13 cellular contexts compared by ENCODE assay signal in genomic region chr7:17058568-17058967, GRCh38.
A peak's percentile ranks its signal among the peaks of the same experiment; 100 is the strongest.
DNase-seq lines count a peak whose midpoint lies in the region; ATAC-seq and TF ChIP-seq lines count a peak whose summit lies in the region.
"Had no signal": no experiment of that assay in that cellular context is flagged by ENCODE, and none has a peak within 500 bp of the region (broad histone marks: within the 10 kb centered on the region; RNA-seq: fewer than 3 reads in every experiment).

No MANE protein-coding gene starts in this region.

- peaks cover 19% of the 10 kb centered on the region for H3K4me1 Mint-ChIP-seq in activated CD8-positive, alpha-beta T cell treated with anti-CD3 and anti-CD28 coated beads for 36 hours (ENCODE audit: low read depth)

- no peaks in the 10 kb centered on the region for H3K27me3 Mint-ChIP-seq in activated CD8-positive, alpha-beta T cell treated with anti-CD3 and anti-CD28 coated beads for 36 hours

- no peak for TF ChIP-seq POLR2A in IMR-90 (IDR thresholded peaks at IDR 0.05; ENCODE audit: low read depth, low read length)

- no peak overlapping the region for H4K8ac ChIP-seq in IMR-90 (ENCODE audit: low read depth in 2 of 2, low read length in 2 of 2)

- no peak overlapping the region for H4K91ac ChIP-seq in IMR-90 (ENCODE audit: insufficient read depth, low read depth, low read length)

- intact Hi-C loops in IMR-90 (cut with micrococcal nuclease): no loop called here
- intact Hi-C loops in activated CD8-positive, alpha-beta T cell treated with anti-CD3 and anti-CD28 coated beads for 36 hours (cut with micrococcal nuclease): no loop called here

- no peak overlapping the region for H3K56ac ChIP-seq in IMR-90 (ENCODE audit: extremely low read depth, insufficient read depth, low read length)

- H3K4ac ChIP-seq in IMR-90 (ENCODE audit: low read depth, low read length): no peak overlapping the region

- no peak overlapping the region for H3K23ac ChIP-seq in IMR-90 (ENCODE audit: low read depth, low read length)

- no peak overlapping the region for H3K4me3 Mint-ChIP-seq in activated CD8-positive, alpha-beta T cell treated with anti-CD3 and anti-CD28 coated beads for 36 hours

- H3K36me3 Mint-ChIP-seq in activated CD8-positive, alpha-beta T cell treated with anti-CD3 and anti-CD28 coated beads for 36 hours (ENCODE audit: low read depth): no peaks in the 10 kb centered on the region

- no peaks in the 10 kb centered on the region for H3K27me3 ChIP-seq in IMR-90 (ENCODE audit: control insufficient read depth, insufficient read depth, low read length)
- no peaks in the 10 kb centered on the region for H3K27me3 ChIP-seq in skeletal muscle satellite cell (ENCODE audit: control insufficient read depth, insufficient read depth, low read length)
- H3K27me3 ChIP-seq: heart left ventricle, tibial artery had no signal

- no CpG with 5 or more reads among the region's 1 CpG for WGBS in IMR-90 (ENCODE audit: extremely low coverage in 2 of 2, insufficient read length in 1 of 2), 2 experiments

- no peak overlapping the region for H2AFZ ChIP-seq in IMR-90 (replicated peaks; ENCODE audit: low read length, poor library complexity)

- peak; percentile 12 for DNase-seq in DMS53 (lab: John Stamatoyannopoulos, UW)
- DNase-seq in DMS53 treated with DMSO at 0.1 percent for 48 hours (lab: John Stamatoyannopoulos, UW; ENCODE audit: unreplicated experiment): no peak
- peak; percentile 55 for DNase-seq in IMR-90
- no peak for DNase-seq in activated CD8-positive, alpha-beta T cell treated with anti-CD3 and anti-CD28 coated beads for 36 hours
- no peak for DNase-seq in cortex of kidney (lab: John Stamatoyannopoulos, UW)
- no peak for DNase-seq in activated effector memory CD4-positive, alpha-beta T cell treated with Interleukin-2 at 50 U/mL for 16 hours
- DNase-seq: DMS79 treated with DMSO at 0.1 percent for 48 hours, heart left ventricle, tibial artery had no signal

- BruUV-seq in IMR-90 (replicated peaks; lab: Mats Ljungman, UMichigan): no TSS peak

- no peak overlapping the region for H2AK9ac ChIP-seq in IMR-90 (replicated peaks; ENCODE audit: low read depth, low read length, poor library complexity)

- H3K4me3 ChIP-seq in IMR-90 (ENCODE audit: insufficient read depth, low read depth, low read length) (no peak overlapping the region), skeletal muscle satellite cell (ENCODE audit: low read length) (no peak overlapping the region)
- H3K4me3 ChIP-seq: heart left ventricle, tibial artery had no signal

- H2BK15ac ChIP-seq in IMR-90 (ENCODE audit: low read depth, low read length): no peak overlapping the region

- H2BK5ac ChIP-seq in IMR-90 (ENCODE audit: low read depth, low read length, poor library complexity, severe bottlenecking): no peak overlapping the region

- dilution Hi-C loops in IMR-90 (cut with HindIII; ENCODE audit: low sequenced_read_pairs, unreplicated experiment): no loop called here

- H3K18ac ChIP-seq in IMR-90 (ENCODE audit: low read depth, low read length): no peak overlapping the region

- no peak overlapping the region for H3K27ac ChIP-seq in IMR-90 (ENCODE audit: insufficient read depth, low read length)
- H3K27ac ChIP-seq: 22Rv1, RWPE1, tibial artery had no signal

- H2BK120ac ChIP-seq in IMR-90 (ENCODE audit: low read depth, low read length): no peak overlapping the region

- no peaks in the 10 kb centered on the region for H3K9me3 Mint-ChIP-seq in activated CD8-positive, alpha-beta T cell treated with anti-CD3 and anti-CD28 coated beads for 36 hours

- H4K5ac ChIP-seq in IMR-90 (ENCODE audit: low read depth, low read length): no peak overlapping the region

- H3K4me2 ChIP-seq in IMR-90 (ENCODE audit: low read depth, low read length) (no peak overlapping the region), skeletal muscle satellite cell (ENCODE audit: low read length) (peak overlapping the region; percentile 43)

- no peaks in the 10 kb centered on the region for H3K4me1 ChIP-seq in IMR-90 (ENCODE audit: control insufficient read depth, insufficient read depth, low read length)
- peaks cover 31% of the 10 kb centered on the region for H3K4me1 ChIP-seq in skeletal muscle satellite cell (ENCODE audit: control insufficient read depth, insufficient read depth, low read length)
- H3K4me1 ChIP-seq: tibial artery had no signal

- TF ChIP-seq CTCF in IMR-90 (conservative IDR thresholded peaks at IDR 0.05; ENCODE audit: low read depth, low read length): no peak
- TF ChIP-seq CTCF in activated CD8-positive, alpha-beta T cell treated with anti-CD3 and anti-CD28 coated beads for 36 hours (IDR thresholded peaks at IDR 0.05): no peak

- H2BK20ac ChIP-seq in IMR-90 (ENCODE audit: low read depth, low read length): no peak overlapping the region

- in situ Hi-C loops in IMR-90 (cut with MboI; ENCODE audit: low sequenced_read_pairs): no loop called here

- POLR2A ChIA-PET in IMR-90 (lab: Charles Lee; ENCODE audit: unreplicated experiment): interaction anchor here (0.6 kb wide), 1 partner anchor 187 kb away, joined by 5 read pairs; no protein-coding TSS in a partner anchor
- POLR2A ChIA-PET in activated CD8-positive, alpha-beta T cell treated with anti-CD3 and anti-CD28 coated beads for 36 hours (lab: Charles Lee): interaction anchor here (0.7 kb wide), 1 partner anchor 344 kb away, joined by 3 read pairs; no protein-coding TSS in a partner anchor

- no peak for TF ChIP-seq RAD21 in IMR-90 (IDR thresholded peaks at IDR 0.05; ENCODE audit: low read length)

- ATAC-seq in IMR-90 (ENCODE audit: low read depth) (no peak), HG03342 (IDR thresholded peaks at IDR 0.05; ENCODE audit: unreplicated experiment) (no peak)
- ATAC-seq in activated CD8-positive, alpha-beta T cell treated with anti-CD3 and anti-CD28 coated beads for 36 hours: peak; percentile 17
- ATAC-seq: heart left ventricle had no signal

- H3K9me1 ChIP-seq in IMR-90 (ENCODE audit: insufficient read depth, low read length): no peaks in the 10 kb centered on the region

- H3K9ac ChIP-seq in IMR-90 (ENCODE audit: low read depth, low read length) (no peak overlapping the region), skeletal muscle satellite cell (ENCODE audit: low read depth, low read length) (peak overlapping the region; percentile 48)

- H3K36me3 ChIP-seq in IMR-90 (ENCODE audit: control insufficient read depth, insufficient read depth, low read length): no peaks in the 10 kb centered on the region
- H3K36me3 ChIP-seq in skeletal muscle satellite cell (ENCODE audit: insufficient read depth, low read length): no peaks in the 10 kb centered on the region
- H3K36me3 ChIP-seq: heart left ventricle, tibial artery had no signal

- H3K9me3 ChIP-seq in IMR-90 (ENCODE audit: control insufficient read depth, insufficient read depth, low read length) (no peaks in the 10 kb centered on the region), skeletal muscle satellite cell (replicated peaks; ENCODE audit: low read length) (no peaks in the 10 kb centered on the region)
- H3K9me3 ChIP-seq: heart left ventricle, tibial artery had no signal

- CTCF ChIA-PET in IMR-90 (lab: Yijun Ruan, JAX): no interaction called here
- CTCF ChIA-PET in activated CD8-positive, alpha-beta T cell treated with anti-CD3 and anti-CD28 coated beads for 36 hours (lab: Charles Lee): no interaction called here

- H3K27ac Mint-ChIP-seq in activated CD8-positive, alpha-beta T cell treated with anti-CD3 and anti-CD28 coated beads for 36 hours: no peak overlapping the region

- no peaks in the 10 kb centered on the region for H4K20me1 ChIP-seq in IMR-90 (ENCODE audit: insufficient read depth, low read length)

- no peak overlapping the region for H3K14ac ChIP-seq in IMR-90 (replicated peaks; ENCODE audit: low read depth, low read length)

- no peak overlapping the region for H2AK5ac ChIP-seq in IMR-90 (ENCODE audit: low read depth, low read length)

- no peaks in the 10 kb centered on the region for H3K79me1 ChIP-seq in IMR-90 (ENCODE audit: low read depth in 1 of 2, low read length in 2 of 2)

TF ChIP-seq in IMR-90, 13 proteins besides CTCF, POLR2A, EP300 and RAD21:
- TF ChIP-seq MAFK (IDR thresholded peaks at IDR 0.05; ENCODE audit: low read depth, low read length): no peak
- peak; percentile 74; the same call in 1 of the 2 replicates for TF ChIP-seq FOS (IDR thresholded peaks at IDR 0.05; ENCODE audit: low read depth, low read length)
TF ChIP-seq in IMR-90: peak in this region for 1.

Comparison
In these comparisons a context has a peak if more than half of its experiments do, and no peak if none do; other contexts are left out.
1. DNase-seq: peak in DMS53 (single experiment) and IMR-90 (single experiment); none in DMS53 treated with DMSO at 0.1 percent for 48 hours (single experiment), activated CD8-positive, alpha-beta T cell treated with anti-CD3 and anti-CD28 coated beads for 36 hours (single experiment), cortex of kidney (single experiment) and activated effector memory CD4-positive, alpha-beta T cell treated with Interleukin-2 at 50 U/mL for 16 hours (single experiment).